ENCODE assay signal across 8 cellular contexts in genomic region chr18:12990662-12990976, GRCh38. TPM values are rescaled to one million over a fixed set of nuclear protein-coding genes. Genes with fewer than 3 reads are reported as not detected.
A peak's percentile ranks its signal among the peaks of the same experiment; 100 is the strongest.
DNase-seq lines count a peak whose midpoint lies in the region; ATAC-seq, FAIRE-seq and TF ChIP-seq lines count a peak whose summit lies in the region.

No MANE protein-coding gene starts in this region.

- 7 to 10% methylated on average over 9 to 11 of the region's 11 CpGs for WGBS in mesodermal cell (ENCODE audit: insufficient coverage in 2 of 2), 2 experiments

- ATAC-seq in GM19351 (IDR thresholded peaks at IDR 0.05; ENCODE audit: unreplicated experiment): peak; percentile 3

- peaks cover 7% of the 10 kb centered on the region for H3K4me1 ChIP-seq in mesodermal cell (ENCODE audit: control insufficient read depth, insufficient read depth, low read length, poor library complexity, severe bottlenecking)

- H3K27ac ChIP-seq in mesodermal cell (ENCODE audit: low read depth, low read length, severe bottlenecking): peak overlapping the region; percentile 82

- H3K27me3 ChIP-seq in bronchial epithelial cell (ENCODE audit: control insufficient read depth, insufficient read depth, low read length): no peaks in the 10 kb centered on the region

- no peaks in the 10 kb centered on the region for H3K9me3 ChIP-seq in mesodermal cell (ENCODE audit: control insufficient read depth, low read length)

- no peak for DNase-seq in Jurkat, Clone E6-1 (ENCODE audit: low read depth, low spot score)
- DNase-seq in bronchial epithelial cell (ENCODE audit: low read depth) (no peak), SKM-1 treated with dmso at 0.1 percent for 144 hours (lab: John Stamatoyannopoulos, UW; ENCODE audit: unreplicated experiment) (no peak), NK-92 (lab: John Stamatoyannopoulos, UW; ENCODE audit: unreplicated experiment) (no peak), NAMALWA (ENCODE audit: low spot score) (no peak), hippocampal formation (lab: John Stamatoyannopoulos, UW) (no peak)

- no peaks in the 10 kb centered on the region for H3K36me3 ChIP-seq in bronchial epithelial cell (ENCODE audit: control insufficient read depth, insufficient read depth, low read length)
- H3K36me3 ChIP-seq in mesodermal cell (ENCODE audit: control insufficient read depth, insufficient read depth, low read length): peaks cover 16% of the 10 kb centered on the region

- H3K4me3 ChIP-seq in Jurkat, Clone E6-1 (ENCODE audit: low read length): peak overlapping the region; percentile 94
- H3K4me3 ChIP-seq in bronchial epithelial cell (ENCODE audit: low read depth, low read length): peak overlapping the region; percentile 87
- peak overlapping the region; percentile 72 for H3K4me3 ChIP-seq in mesodermal cell (ENCODE audit: extremely low read depth, insufficient read depth, low read length, poor library complexity, severe bottlenecking)

- TF ChIP-seq CTCF in bronchial epithelial cell (IDR thresholded peaks at IDR 0.05; ENCODE audit: insufficient read depth, low read length, severe bottlenecking): no peak

- FAIRE-seq in bronchial epithelial cell (lab: Jason Lieb, UNC): no peak

RNA-seq across cellular contexts. Expression of gene CEP192, which starts 0.5 kb away (rescaled TPM):
- polyA plus RNA-seq in Jurkat, Clone E6-1 (2012; ENCODE audit: insufficient read depth, insufficient read length): 24.8 TPM
- 19.5 and 25.8 TPM in 2 replicates for total RNA-seq in bronchial epithelial cell
- 19.6 TPM for polyA plus RNA-seq in mesodermal cell (2013, experiment 1 of 2)
- 20.3 TPM for polyA plus RNA-seq in mesodermal cell (2013, experiment 2 of 2)

RNA-seq across cellular contexts. Expression of gene SEH1L, which starts 42.8 kb away (rescaled TPM):
- polyA plus RNA-seq in Jurkat, Clone E6-1 (2012; ENCODE audit: insufficient read depth, insufficient read length): 65.4 TPM
- 60.4 and 108 TPM in 2 replicates for total RNA-seq in bronchial epithelial cell
- 21.5 TPM for polyA plus RNA-seq in mesodermal cell (2013, experiment 1 of 2)
- 20.0 TPM for polyA plus RNA-seq in mesodermal cell (2013, experiment 2 of 2)
